In the genomic region with DNA sequence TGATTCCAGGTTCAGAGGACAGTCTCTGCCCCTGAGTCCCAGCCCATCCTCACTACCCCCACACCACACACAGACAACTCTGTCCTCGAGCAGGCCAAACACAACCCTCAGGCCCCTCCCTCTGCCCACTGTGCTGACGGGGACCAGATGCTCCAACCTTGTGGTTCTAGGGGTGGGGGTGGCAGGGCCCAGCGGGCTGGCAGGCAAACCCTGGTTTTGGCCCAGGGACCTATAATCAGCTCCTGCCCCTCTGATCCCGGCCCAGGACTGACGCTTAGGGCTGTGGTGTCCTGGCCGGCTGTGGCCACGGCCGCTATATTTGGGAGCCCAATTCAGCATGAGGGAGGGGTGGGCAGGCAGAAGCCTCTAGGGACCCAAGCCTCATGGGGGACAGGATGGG, we compare ENCODE assay signal across 2 cellular contexts.
TF ChIP-seq lines count a peak whose summit lies in the region.

No MANE protein-coding gene starts in this region.

TF ChIP-seq in liver, 16 proteins besides CTCF, POLR2A, EP300 and RAD21:
- TF ChIP-seq EGR1 (IDR thresholded peaks at IDR 0.05; ENCODE audit: low read depth in 2 of 2) (no peak), RXRA (IDR thresholded peaks at IDR 0.05) (no peak), GABPA (IDR thresholded peaks at IDR 0.05 in 1 of 2, conservative IDR thresholded peaks at IDR 0.05 in 1 of 2) (no peak), FOXA2 (IDR thresholded peaks at IDR 0.05) (no peak), ATF3 (IDR thresholded peaks at IDR 0.05) (no peak), HNF4G (IDR thresholded peaks at IDR 0.05) (no peak), JUND (IDR thresholded peaks at IDR 0.05) (no peak), HNF4A (conservative IDR thresholded peaks at IDR 0.05) (no peak), SP1 (IDR thresholded peaks at IDR 0.05) (no peak), MAX (IDR thresholded peaks at IDR 0.05) (no peak), TAF1 (conservative IDR thresholded peaks at IDR 0.05) (no peak), YY1 (IDR thresholded peaks at IDR 0.05) (no peak), FOXA1 (IDR thresholded peaks at IDR 0.05) (no peak), NR2F2 (IDR thresholded peaks at IDR 0.05) (no peak)
- TF ChIP-seq, protein P1, sequence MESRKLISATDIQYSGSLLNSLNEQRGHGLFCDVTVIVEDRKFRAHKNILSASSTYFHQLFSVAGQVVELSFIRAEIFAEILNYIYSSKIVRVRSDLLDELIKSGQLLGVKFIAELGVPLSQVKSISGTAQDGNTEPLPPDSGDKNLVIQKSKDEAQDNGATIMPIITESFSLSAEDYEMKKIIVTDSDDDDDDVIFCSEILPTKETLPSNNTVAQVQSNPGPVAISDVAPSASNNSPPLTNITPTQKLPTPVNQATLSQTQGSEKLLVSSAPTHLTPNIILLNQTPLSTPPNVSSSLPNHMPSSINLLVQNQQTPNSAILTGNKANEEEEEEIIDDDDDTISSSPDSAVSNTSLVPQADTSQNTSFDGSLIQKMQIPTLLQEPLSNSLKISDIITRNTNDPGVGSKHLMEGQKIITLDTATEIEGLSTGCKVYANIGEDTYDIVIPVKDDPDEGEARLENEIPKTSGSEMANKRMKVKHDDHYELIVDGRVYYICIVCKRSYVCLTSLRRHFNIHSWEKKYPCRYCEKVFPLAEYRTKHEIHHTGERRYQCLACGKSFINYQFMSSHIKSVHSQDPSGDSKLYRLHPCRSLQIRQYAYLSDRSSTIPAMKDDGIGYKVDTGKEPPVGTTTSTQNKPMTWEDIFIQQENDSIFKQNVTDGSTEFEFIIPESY (IDR thresholded peaks at IDR 0.05) = no peak
- TF ChIP-seq, protein P2, sequence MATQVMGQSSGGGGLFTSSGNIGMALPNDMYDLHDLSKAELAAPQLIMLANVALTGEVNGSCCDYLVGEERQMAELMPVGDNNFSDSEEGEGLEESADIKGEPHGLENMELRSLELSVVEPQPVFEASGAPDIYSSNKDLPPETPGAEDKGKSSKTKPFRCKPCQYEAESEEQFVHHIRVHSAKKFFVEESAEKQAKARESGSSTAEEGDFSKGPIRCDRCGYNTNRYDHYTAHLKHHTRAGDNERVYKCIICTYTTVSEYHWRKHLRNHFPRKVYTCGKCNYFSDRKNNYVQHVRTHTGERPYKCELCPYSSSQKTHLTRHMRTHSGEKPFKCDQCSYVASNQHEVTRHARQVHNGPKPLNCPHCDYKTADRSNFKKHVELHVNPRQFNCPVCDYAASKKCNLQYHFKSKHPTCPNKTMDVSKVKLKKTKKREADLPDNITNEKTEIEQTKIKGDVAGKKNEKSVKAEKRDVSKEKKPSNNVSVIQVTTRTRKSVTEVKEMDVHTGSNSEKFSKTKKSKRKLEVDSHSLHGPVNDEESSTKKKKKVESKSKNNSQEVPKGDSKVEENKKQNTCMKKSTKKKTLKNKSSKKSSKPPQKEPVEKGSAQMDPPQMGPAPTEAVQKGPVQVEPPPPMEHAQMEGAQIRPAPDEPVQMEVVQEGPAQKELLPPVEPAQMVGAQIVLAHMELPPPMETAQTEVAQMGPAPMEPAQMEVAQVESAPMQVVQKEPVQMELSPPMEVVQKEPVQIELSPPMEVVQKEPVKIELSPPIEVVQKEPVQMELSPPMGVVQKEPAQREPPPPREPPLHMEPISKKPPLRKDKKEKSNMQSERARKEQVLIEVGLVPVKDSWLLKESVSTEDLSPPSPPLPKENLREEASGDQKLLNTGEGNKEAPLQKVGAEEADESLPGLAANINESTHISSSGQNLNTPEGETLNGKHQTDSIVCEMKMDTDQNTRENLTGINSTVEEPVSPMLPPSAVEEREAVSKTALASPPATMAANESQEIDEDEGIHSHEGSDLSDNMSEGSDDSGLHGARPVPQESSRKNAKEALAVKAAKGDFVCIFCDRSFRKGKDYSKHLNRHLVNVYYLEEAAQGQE (IDR thresholded peaks at IDR 0.05) = no peak
TF ChIP-seq in liver: peak in this region for 0.

TF ChIP-seq in HepG2, 621 proteins besides CTCF, POLR2A, EP300 and RAD21:
- TF ChIP-seq DDIT3 (CRISPR knock-in tag; IDR thresholded peaks at IDR 0.05) (no peak), IKZF1 (IDR thresholded peaks at IDR 0.05) (no peak), ZNF205 (CRISPR knock-in tag; IDR thresholded peaks at IDR 0.05) (no peak), ZNF674 (CRISPR knock-in tag; IDR thresholded peaks at IDR 0.05; ENCODE audit: low read depth) (no peak)
- TF ChIP-seq, protein P3, sequence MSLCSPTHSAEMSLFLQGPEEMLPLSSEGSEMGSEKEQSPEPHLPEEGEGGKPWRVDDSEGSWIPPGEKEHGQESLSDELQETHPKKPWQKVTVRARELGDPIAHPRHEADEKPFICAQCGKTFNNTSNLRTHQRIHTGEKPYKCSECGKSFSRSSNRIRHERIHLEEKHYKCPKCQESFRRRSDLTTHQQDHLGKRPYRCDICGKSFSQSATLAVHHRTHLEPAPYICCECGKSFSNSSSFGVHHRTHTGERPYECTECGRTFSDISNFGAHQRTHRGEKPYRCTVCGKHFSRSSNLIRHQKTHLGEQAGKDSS (CRISPR knock-in tag; IDR thresholded peaks at IDR 0.05; ENCODE audit: borderline replicate concordance, low read depth) = no peak
